ENCODE assay signal across 22 cellular contexts in the genomic region with DNA sequence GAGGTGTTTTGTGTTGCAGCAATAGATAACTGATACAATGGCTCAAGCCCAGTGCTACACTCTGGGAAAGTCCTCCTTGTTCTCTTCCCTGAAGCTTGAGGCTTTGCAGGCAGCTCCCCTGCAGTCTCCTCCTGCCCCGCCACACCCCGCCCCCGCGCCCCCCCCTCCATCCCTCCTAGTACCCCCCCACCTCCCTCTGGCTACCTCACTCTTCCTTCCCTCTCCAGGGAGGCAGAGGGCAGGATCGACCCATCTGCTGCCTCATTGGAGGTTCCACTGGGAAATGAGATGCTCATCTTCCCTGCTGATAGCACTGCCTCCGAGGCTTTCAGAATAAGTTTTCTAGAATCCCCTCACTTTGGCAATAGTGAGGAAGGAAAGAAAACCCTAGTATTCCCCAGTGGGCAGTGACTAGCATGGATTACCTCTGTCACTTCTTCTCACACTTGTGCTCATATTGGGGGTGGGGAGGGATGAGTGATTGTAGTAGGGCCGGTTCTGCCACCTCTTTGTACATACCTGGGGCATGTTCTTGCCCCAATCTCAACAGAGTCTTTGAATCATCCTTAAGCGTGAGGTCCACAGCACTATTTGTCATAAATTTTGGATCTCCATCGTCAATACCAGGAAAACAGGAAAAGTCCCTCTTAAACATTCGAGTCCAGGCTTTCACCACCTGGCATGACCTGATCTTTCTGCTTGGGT. TPM values are rescaled to one million over a fixed set of nuclear protein-coding genes. Genes with fewer than 3 reads are reported as not detected.
DNase-seq lines count a peak whose midpoint lies in the region; ATAC-seq, FAIRE-seq and TF ChIP-seq lines count a peak whose summit lies in the region.
"Had no signal": no experiment of that assay in that cellular context is flagged by ENCODE, and none has a peak within 500 bp of the region (broad histone marks: within the 10 kb centered on the region; RNA-seq: fewer than 3 reads in every experiment).

No MANE protein-coding gene starts in this region.

- H3K9me1 ChIP-seq in keratinocyte (ENCODE audit: control insufficient read depth, extremely low read depth, insufficient read depth, low read length): no peaks in the 10 kb centered on the region

- no peak for TF ChIP-seq POLR2A in breast epithelium (IDR thresholded peaks at IDR 0.05)
- TF ChIP-seq POLR2A in suprapubic skin (IDR thresholded peaks at IDR 0.05): no peak

- H3K4me1 ChIP-seq in breast epithelium (no peaks in the 10 kb centered on the region), keratinocyte (ENCODE audit: control insufficient read depth, extremely low read depth, insufficient read depth, low read length) (peaks cover 13% of the 10 kb centered on the region), suprapubic skin (peaks cover 19% of the 10 kb centered on the region)
- H3K4me1 ChIP-seq: parathyroid adenoma, tibial artery had no signal

- intact Hi-C loops in breast epithelium (cut with DNase I; ENCODE audit: low total_unique reads): no loop called here

- no peak for ATAC-seq in HG03354 (IDR thresholded peaks at IDR 0.05; ENCODE audit: poor library complexity, severe bottlenecking, unreplicated experiment)
- ATAC-seq: HCT116; natural killer cell; stimulated activated memory B cell treated with anti-CD40 and anti-IgM and Interleukin-4, amounts not matched to agents 10 μg/mL and 1 μg/mL and 100 μg/mL, for 72 hours had no signal

- no peak for TF ChIP-seq CTCF in breast epithelium (IDR thresholded peaks at IDR 0.05)
- TF ChIP-seq CTCF in keratinocyte (optimal IDR thresholded peaks at IDR 0.05 in 1 of 3, IDR thresholded peaks at IDR 0.05 in 1 of 3, conservative IDR thresholded peaks at IDR 0.05 in 1 of 3; ENCODE audit: extremely low read depth in 1 of 3, insufficient read depth in 2 of 3, low read length in 3 of 3): no peak
- no peak for TF ChIP-seq CTCF in suprapubic skin (IDR thresholded peaks at IDR 0.05)

- FAIRE-seq in keratinocyte (lab: Jason Lieb, UNC): peak; percentile 94
- FAIRE-seq: frontal cortex, HTR-8/SVneo had no signal

- H3K36me3 ChIP-seq in breast epithelium (no peaks in the 10 kb centered on the region), keratinocyte (ENCODE audit: control insufficient read depth in 2 of 2, extremely low read depth in 1 of 2, insufficient read depth in 2 of 2, low read length in 2 of 2) (no peaks in the 10 kb centered on the region), suprapubic skin (no peaks in the 10 kb centered on the region)
- H3K36me3 ChIP-seq: tibial artery had no signal

- H3K27ac ChIP-seq in breast epithelium: peak overlapping the region; percentile 58 to 67
- H3K27ac ChIP-seq in keratinocyte (ENCODE audit: control insufficient read depth, insufficient read depth, low read length): peak overlapping the region; percentile 51
- H3K27ac ChIP-seq in suprapubic skin: peak overlapping the region; percentile 38
- H3K27ac ChIP-seq: parathyroid adenoma, tibial artery had no signal

- peak overlapping the region; percentile 39 for H3K4me2 ChIP-seq in keratinocyte (ENCODE audit: control insufficient read depth, extremely low read depth, insufficient read depth, low read depth, low read length)

- no peaks in the 10 kb centered on the region for H3K27me3 ChIP-seq in breast epithelium
- no peaks in the 10 kb centered on the region for H3K27me3 ChIP-seq in keratinocyte (ENCODE audit: control insufficient read depth, extremely low read depth, insufficient read depth, low read length)
- no peaks in the 10 kb centered on the region for H3K27me3 ChIP-seq in suprapubic skin
- H3K27me3 ChIP-seq: tibial artery had no signal

- no peaks in the 10 kb centered on the region for H3K9me3 ChIP-seq in breast epithelium
- H3K9me3 ChIP-seq in keratinocyte (ENCODE audit: control insufficient read depth, low read depth, low read length): no peaks in the 10 kb centered on the region
- H3K9me3 ChIP-seq in suprapubic skin: no peaks in the 10 kb centered on the region
- H3K9me3 ChIP-seq: tibial artery had no signal

- H4K20me1 ChIP-seq in keratinocyte (ENCODE audit: control insufficient read depth, extremely low read depth, insufficient read depth, low read length): no peaks in the 10 kb centered on the region

- H3K4me3 ChIP-seq in breast epithelium: peak overlapping the region in 1 of 3 donors; percentile 25
- no peak overlapping the region for H3K4me3 ChIP-seq in keratinocyte (ENCODE audit: control insufficient read depth in 2 of 3, extremely low read depth in 1 of 3, insufficient read depth in 2 of 3, low read depth in 1 of 3, low read length in 3 of 3)
- no peak overlapping the region for H3K4me3 ChIP-seq in suprapubic skin
- H3K4me3 ChIP-seq: tibial artery had no signal

- DNase-seq in HT-29 (ENCODE audit: low spot score): peak; percentile 64
- DNase-seq in breast epithelium (ENCODE audit: low spot score in 2 of 2): peak in 1 of 2 donors; percentile 64
- peak; percentile 48 for DNase-seq in keratinocyte (ENCODE audit: low read depth, low spot score)
- DNase-seq in suprapubic skin (ENCODE audit: low spot score in 2 of 2): no peak
- DNase-seq in OCI-M1 (lab: John Stamatoyannopoulos, UW): no peak
- no peak for DNase-seq in central memory CD4-positive, alpha-beta T cell
- DNase-seq: activated CD8-positive, alpha-beta memory T cell treated with anti-CD3 and anti-CD28 coated beads, Interleukin-2, amount 50 U/mL, for 48 hours; dermis blood vessel endothelial cell; natural killer cell; NCI-H1105 treated with DMSO at 0.1 percent for 48 hours; NCI-H2107; NCI-H526 treated with DMSO at 0.1 percent for 48 hours; SHP77 treated with DMSO at 0.1 percent for 48 hours; stimulated activated CD4-positive, alpha-beta T cell treated with anti-CD3 and anti-CD28 coated beads, Interleukin-1b, Interleukin-23, amount 100 ng/mL, for 48 hours; T-helper 1 cell; tibial artery had no signal

- no peak overlapping the region for H3K9ac ChIP-seq in keratinocyte (ENCODE audit: control insufficient read depth, extremely low read depth, insufficient read depth, low read length)
- H3K9ac ChIP-seq: parathyroid adenoma had no signal

- no peak overlapping the region for H2AFZ ChIP-seq in keratinocyte (ENCODE audit: control insufficient read depth, low read length)
- H2AFZ ChIP-seq: parathyroid adenoma had no signal

- H3K79me2 ChIP-seq in keratinocyte (ENCODE audit: control insufficient read depth, insufficient read depth, low read length): no peaks in the 10 kb centered on the region
- H3K79me2 ChIP-seq: parathyroid adenoma had no signal

- dilution Hi-C loops in keratinocyte (cut with MboI; ENCODE audit: extremely low pct_ligation_motif_present, low sequenced_read_pairs): no loop called here

- WGBS in suprapubic skin: 33% methylated on average over 10 of the region's 10 CpGs

- TF ChIP-seq EP300 in suprapubic skin (IDR thresholded peaks at IDR 0.05): no peak

RNA-seq across cellular contexts. Expression of a gene that starts 16.3 kb away (rescaled TPM):
- total RNA-seq in HT-29 (2014; rRNA removed; shearing (Covaris generic)): 69.0 and 79.3 TPM in 2 replicates
- 100 to 1,000 TPM; 105 to 114 (median 110) TPM for total RNA-seq in breast epithelium
- 358 to 416 TPM (median 364 TPM) in 3 replicates for polyA plus RNA-seq in keratinocyte
- 1,127 TPM for polyA plus RNA-seq in keratinocyte (2011; ENCODE audit: low read depth)
- 365 and 582 TPM in 2 replicates for polyA plus RNA-seq in keratinocyte (2011; cell fraction: cytosol; rRNA removed)
- 384 and 396 TPM in 2 replicates for polyA plus RNA-seq in keratinocyte (2011; cell fraction: nucleus; rRNA removed)
- 255 and 352 TPM in 2 replicates for polyA plus RNA-seq in keratinocyte (2012; ENCODE audit: low replicate concordance)
- polyA minus RNA-seq in keratinocyte: 220 to 415 TPM (median 235 TPM) in 3 replicates
- polyA minus RNA-seq in keratinocyte (2011; cell fraction: cytosol; rRNA and poly(A)+ RNA removed): 156 TPM
- polyA minus RNA-seq in keratinocyte (2011; cell fraction: nucleus; rRNA and poly(A)+ RNA removed): 87.3 and 180 TPM in 2 replicates
- 100 to 1,000 TPM; 120 to 154 (median 133) TPM for total RNA-seq in suprapubic skin

RNA-seq across cellular contexts. Expression of a gene that starts 59.0 kb away (rescaled TPM):
- total RNA-seq in HT-29 (2014; rRNA removed; shearing (Covaris generic)): 622 and 639 TPM in 2 replicates
- total RNA-seq in breast epithelium: 100 to 1,000 TPM; 237 to 285 (median 240) TPM
- polyA plus RNA-seq in keratinocyte: 304 to 350 TPM (median 307 TPM) in 3 replicates
- 94.6 TPM for polyA plus RNA-seq in keratinocyte (2011; ENCODE audit: low read depth)
- polyA plus RNA-seq in keratinocyte (2011; cell fraction: cytosol; rRNA removed): 167 and 222 TPM in 2 replicates
- polyA plus RNA-seq in keratinocyte (2011; cell fraction: nucleus; rRNA removed): 227 and 241 TPM in 2 replicates
- 133 and 190 TPM in 2 replicates for polyA plus RNA-seq in keratinocyte (2012; ENCODE audit: low replicate concordance)
- 318 to 435 TPM (median 428 TPM) in 3 replicates for polyA minus RNA-seq in keratinocyte
- polyA minus RNA-seq in keratinocyte (2011; cell fraction: cytosol; rRNA and poly(A)+ RNA removed): 288 TPM
- polyA minus RNA-seq in keratinocyte (2011; cell fraction: nucleus; rRNA and poly(A)+ RNA removed): 237 and 309 TPM in 2 replicates
- total RNA-seq in suprapubic skin: 100 to 1,000 TPM in 3 of 4 donors, 10 to 100 TPM in 1; 91.5 to 150 (median 148) TPM

Comparison
In these comparisons a context has a peak if more than half of its experiments do, and no peak if none do; other contexts are left out.
1. DNase-seq: peak in HT-29 (single experiment) and keratinocyte (single experiment); none in suprapubic skin (0 of 2), OCI-M1 (single experiment) and central memory CD4-positive, alpha-beta T cell (single experiment).
2. Peak in every context shown above with its lines, with median percentiles within 50 percentile points of each other: H3K27ac ChIP-seq.